ENCODE assay signal across 11 cellular contexts in the genomic region with DNA sequence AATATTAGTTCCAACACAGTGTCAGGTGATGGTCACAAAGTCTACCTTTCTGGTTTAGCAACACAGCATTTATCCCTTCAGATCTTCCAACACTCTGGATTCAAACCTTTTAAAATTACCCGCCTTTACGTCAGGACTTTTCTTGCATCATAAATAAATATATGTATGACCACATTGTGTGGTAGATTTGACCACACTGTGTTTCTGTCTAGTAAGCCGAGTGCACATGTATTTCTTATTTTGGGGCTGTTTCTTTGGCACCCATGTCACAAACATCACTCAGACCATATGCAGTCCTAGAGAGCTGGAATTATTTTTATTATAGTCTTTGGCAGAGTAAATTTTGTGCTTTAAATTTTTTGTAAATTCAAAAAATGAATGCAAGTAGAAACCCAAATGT.
A peak's percentile ranks its signal among the peaks of the same experiment; 100 is the strongest.
DNase-seq lines count a peak whose midpoint lies in the region; ATAC-seq and TF ChIP-seq lines count a peak whose summit lies in the region.
"Had no signal": no experiment of that assay in that cellular context is flagged by ENCODE, and none has a peak within 500 bp of the region (broad histone marks: within the 10 kb centered on the region; RNA-seq: fewer than 3 reads in every experiment).

No MANE protein-coding gene starts in this region.

- CTCF ChIA-PET in CD8-positive, alpha-beta T cell (lab: Charles Lee) = interaction anchor here (2.8 kb wide), 1 partner anchor 25 kb away, joined by 6 read pairs; no protein-coding TSS in a partner anchor

- H3K4me1 Mint-ChIP-seq in CD8-positive, alpha-beta T cell (ENCODE audit: low read depth) = peaks cover 87% of the 10 kb centered on the region
- peaks cover 83% of the 10 kb centered on the region for H3K4me1 Mint-ChIP-seq in central memory CD8-positive, alpha-beta T cell

- H4K20me1 ChIP-seq in OCI-LY3 (ENCODE audit: insufficient read depth, low read length) = no peaks in the 10 kb centered on the region

- H3K9me3 Mint-ChIP-seq in CD8-positive, alpha-beta T cell = no peaks in the 10 kb centered on the region
- H3K9me3 Mint-ChIP-seq in central memory CD8-positive, alpha-beta T cell = no peaks in the 10 kb centered on the region

- no peaks in the 10 kb centered on the region for H3K9me3 ChIP-seq in CD8-positive, alpha-beta T cell (ENCODE audit: low read length)
- no peaks in the 10 kb centered on the region for H3K9me3 ChIP-seq in OCI-LY3 (ENCODE audit: insufficient read depth, low read length)
- H3K9me3 ChIP-seq: suprapubic skin had no signal

- H3K4me1 ChIP-seq in ACC112 (ENCODE audit: control insufficient read depth, insufficient read depth, low read length, unreplicated experiment) (peaks cover 30% of the 10 kb centered on the region), OCI-LY3 (ENCODE audit: low read length) (peaks cover 54% of the 10 kb centered on the region)
- H3K4me1 ChIP-seq in CD8-positive, alpha-beta T cell (ENCODE audit: insufficient read depth, low read length) = peaks cover 81% of the 10 kb centered on the region
- H3K4me1 ChIP-seq: suprapubic skin had no signal

- POLR2A ChIA-PET in CD8-positive, alpha-beta T cell (lab: Charles Lee) = no interaction called here

- intact Hi-C loops in CD8-positive, alpha-beta T cell (cut with DNase I, micrococcal nuclease) = loop anchor here in 1 of 2 experiments (1.0 kb wide), 1 partner anchor 9 kb away; no protein-coding TSS in a partner anchor

- H3K27me3 Mint-ChIP-seq in CD8-positive, alpha-beta T cell (ENCODE audit: low read depth) = no peaks in the 10 kb centered on the region
- H3K27me3 Mint-ChIP-seq in central memory CD8-positive, alpha-beta T cell = no peaks in the 10 kb centered on the region

- H3K27me3 ChIP-seq in ACC112 (ENCODE audit: insufficient read depth, low read length) = no peaks in the 10 kb centered on the region
- H3K27me3 ChIP-seq in CD8-positive, alpha-beta T cell (ENCODE audit: insufficient read depth, low read length) = no peaks in the 10 kb centered on the region
- H3K27me3 ChIP-seq in OCI-LY3 (ENCODE audit: low read depth, low read length) = no peaks in the 10 kb centered on the region
- H3K27me3 ChIP-seq: suprapubic skin had no signal

- TF ChIP-seq CTCF in CD8-positive, alpha-beta T cell (IDR thresholded peaks at IDR 0.05) = no peak
- no peak for TF ChIP-seq CTCF in OCI-LY3 (IDR thresholded peaks at IDR 0.05; ENCODE audit: low read depth, low read length)

- DNase-seq in CD8-positive, alpha-beta T cell = no peak
- DNase-seq in central memory CD8-positive, alpha-beta T cell (ENCODE audit: low spot score in 2 of 2) = no peak
- no peak for DNase-seq in amygdala (lab: John Stamatoyannopoulos, UW)
- DNase-seq: DND-41, NCI-H774 had no signal

- no peak overlapping the region for H3K9ac ChIP-seq in OCI-LY3 (ENCODE audit: low read length)

- H3K4me3 Mint-ChIP-seq in CD8-positive, alpha-beta T cell = no peak overlapping the region
- peak overlapping the region; percentile 33 for H3K4me3 Mint-ChIP-seq in central memory CD8-positive, alpha-beta T cell

- peak overlapping the region; percentile 59 for H3K4me2 ChIP-seq in OCI-LY3 (ENCODE audit: low read length)

- H3K79me2 ChIP-seq in ACC112 (ENCODE audit: control insufficient read depth, insufficient read depth, low read length, unreplicated experiment) = no peaks in the 10 kb centered on the region
- H3K79me2 ChIP-seq in OCI-LY3 (ENCODE audit: low read length) = no peaks in the 10 kb centered on the region

- peak overlapping the region; percentile 9 for H3K27ac Mint-ChIP-seq in CD8-positive, alpha-beta T cell
- peak overlapping the region; percentile 80 for H3K27ac Mint-ChIP-seq in central memory CD8-positive, alpha-beta T cell (ENCODE audit: low read depth)

- peaks cover 57% of the 10 kb centered on the region for H3K36me3 Mint-ChIP-seq in CD8-positive, alpha-beta T cell
- peaks cover 37% of the 10 kb centered on the region for H3K36me3 Mint-ChIP-seq in central memory CD8-positive, alpha-beta T cell (ENCODE audit: insufficient read depth)

- peak overlapping the region; percentile 75 for H3K27ac ChIP-seq in ACC112 (ENCODE audit: low read depth, low read length)
- no peak overlapping the region for H3K27ac ChIP-seq in CD8-positive, alpha-beta T cell (ENCODE audit: low read depth, low read length)
- peak overlapping the region; percentile 17 for H3K27ac ChIP-seq in OCI-LY3 (ENCODE audit: low read length)
- H3K27ac ChIP-seq: suprapubic skin had no signal

- H3K36me3 ChIP-seq in ACC112 (ENCODE audit: insufficient read depth, low read length) = no peaks in the 10 kb centered on the region
- H3K36me3 ChIP-seq in CD8-positive, alpha-beta T cell (ENCODE audit: insufficient read depth, low read length) = peaks cover 24% of the 10 kb centered on the region
- H3K36me3 ChIP-seq in OCI-LY3 (replicated peaks; ENCODE audit: low read depth, low read length) = no peaks in the 10 kb centered on the region
- H3K36me3 ChIP-seq: suprapubic skin had no signal

- ATAC-seq in CD8-positive, alpha-beta T cell = peak; percentile 35
- peak; percentile 33 for ATAC-seq in central memory CD8-positive, alpha-beta T cell (replicated peaks; ENCODE audit: extremely low read depth, poor library complexity, severe bottlenecking)
- ATAC-seq in HG02588 (IDR thresholded peaks at IDR 0.05; ENCODE audit: unreplicated experiment) (no peak), GM21619 (IDR thresholded peaks at IDR 0.05; ENCODE audit: unreplicated experiment) (no peak), HG02759 (IDR thresholded peaks at IDR 0.05; ENCODE audit: unreplicated experiment) (no peak)

- H3K4me3 ChIP-seq in ACC112 (ENCODE audit: low read depth, low read length) (no peak overlapping the region), OCI-LY3 (ENCODE audit: low read length) (no peak overlapping the region)
- no peak overlapping the region for H3K4me3 ChIP-seq in CD8-positive, alpha-beta T cell (ENCODE audit: low read depth, low read length)
- H3K4me3 ChIP-seq: suprapubic skin had no signal

- H2AFZ ChIP-seq in ACC112 (ENCODE audit: low read length, unreplicated experiment) = no peak overlapping the region
- H2AFZ ChIP-seq in OCI-LY3 (ENCODE audit: low read depth, low read length) = no peak overlapping the region

Comparison
In these comparisons a context has a peak if more than half of its experiments do, and no peak if none do; other contexts are left out.
1. ATAC-seq: peak in CD8-positive, alpha-beta T cell (single experiment) and central memory CD8-positive, alpha-beta T cell (single experiment); none in HG02588 (single experiment), GM21619 (single experiment) and HG02759 (single experiment).